Comparison of ENCODE assay signal across 14 cellular contexts in the genomic region with DNA sequence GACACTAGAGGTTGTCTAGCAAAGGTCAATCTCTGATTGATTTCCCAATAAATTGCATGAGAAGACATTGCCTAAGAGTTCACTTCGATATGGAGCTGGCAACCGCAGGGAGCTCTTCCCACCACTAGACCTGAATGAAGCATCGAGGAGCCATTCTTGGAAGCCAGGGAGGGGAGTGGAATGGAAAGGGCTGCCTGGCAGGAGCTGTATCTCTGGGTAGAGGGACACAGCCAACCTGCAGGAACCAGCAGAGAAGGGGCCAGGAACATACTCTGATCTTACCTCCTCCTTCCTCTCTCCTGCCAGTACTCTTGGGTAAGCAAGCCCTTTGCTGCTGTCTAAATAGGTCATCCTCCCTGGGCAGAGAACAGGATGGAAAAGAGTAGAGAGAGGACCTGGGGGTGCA.
DNase-seq lines count a peak whose midpoint lies in the region; ATAC-seq, FAIRE-seq and TF ChIP-seq lines count a peak whose summit lies in the region.
"Had no signal": no experiment of that assay in that cellular context is flagged by ENCODE, and none has a peak within 500 bp of the region (broad histone marks: within the 10 kb centered on the region; RNA-seq: fewer than 3 reads in every experiment).

No MANE protein-coding gene starts in this region.

- no peaks in the 10 kb centered on the region for H3K9me2 ChIP-seq in MM.1S (replicated peaks; ENCODE audit: insufficient read depth, low read length)

- H3K27me3 Mint-ChIP-seq in nephron progenitor cell (ENCODE audit: low read depth, poor library complexity), result peaks cover 4% of the 10 kb centered on the region
- peaks cover 33% of the 10 kb centered on the region for H3K27me3 Mint-ChIP-seq in activated CD8-positive, alpha-beta memory T cell treated with anti-CD3 and anti-CD28 coated beads, Interleukin-2, amount 10 ng/mL, durations not matched to agents 7 days and 5 days

- CTCF ChIA-PET in HepG2 (lab: Yijun Ruan, JAX; ENCODE audit: low intra/inter-chr PET ratio, low total read pairs), result no interaction called here
- CTCF ChIA-PET in K562 (lab: Yijun Ruan, JAX; ENCODE audit: low intra/inter-chr PET ratio), result no interaction called here
- CTCF ChIA-PET in activated CD8-positive, alpha-beta memory T cell treated with anti-CD3 and anti-CD28 coated beads, Interleukin-2, amount 10 ng/mL, durations not matched to agents 7 days and 5 days (lab: Charles Lee), result interaction anchor here (0.8 kb wide), 1 partner anchor 10 kb away, joined by 5 read pairs; no protein-coding TSS in a partner anchor

- peak; percentile 5 for TF ChIP-seq CTCF in liver (IDR thresholded peaks at IDR 0.05; ENCODE audit: low read depth, low read length, missing input control)
- no peak for TF ChIP-seq CTCF in HepG2 (CRISPR knock-in tag; IDR thresholded peaks at IDR 0.05)
- TF ChIP-seq CTCF in K562 (IDR thresholded peaks at IDR 0.05 in 2 of 3, conservative IDR thresholded peaks at IDR 0.05 in 1 of 3; ENCODE audit: insufficient read depth in 2 of 3, low read depth in 1 of 3, low read length in 3 of 3), result no peak
- TF ChIP-seq CTCF in nephron progenitor cell (IDR thresholded peaks at IDR 0.05), result no peak
- TF ChIP-seq CTCF in MM.1S (IDR thresholded peaks at IDR 0.05; ENCODE audit: low read length), result no peak

- in situ Hi-C loops in HepG2 (cut with HindIII; ENCODE audit: extremely low pct_ligation_motif_present, low pct_unique_long_range_greater_than_20kb), result no loop called here
- in situ Hi-C loops in K562 (cut with MboI), result no loop called here

- H3K79me2 ChIP-seq in HepG2 (ENCODE audit: insufficient read depth, low read length), result no peaks in the 10 kb centered on the region
- no peaks in the 10 kb centered on the region for H3K79me2 ChIP-seq in K562 (ENCODE audit: control insufficient read depth, insufficient read depth, low read length)
- H3K79me2 ChIP-seq in MM.1S (ENCODE audit: low read length), result no peaks in the 10 kb centered on the region

- ATAC-seq in HepG2 (no peak), K562 (peak; percentile 39; the same call in 1 of the 3 replicates), GM19463 (IDR thresholded peaks at IDR 0.05; ENCODE audit: unreplicated experiment) (no peak)
- no peak for ATAC-seq in activated CD8-positive, alpha-beta memory T cell treated with anti-CD3 and anti-CD28 coated beads, Interleukin-2, amount 10 ng/mL, durations not matched to agents 7 days and 5 days
- ATAC-seq: activated T-cell treated with anti-CD3 and anti-CD28 coated beads, Interleukin-2, amount 50 U/mL, for 4 hours; T-cell had no signal

- peak overlapping the region; percentile 12 to 40 (median 38) for H3K4me3 ChIP-seq in liver (ENCODE audit: low read depth in 1 of 3, low read length in 3 of 3)
- no peak overlapping the region for H3K4me3 ChIP-seq in HepG2 (replicated peaks in 1 of 3; ENCODE audit: insufficient read depth in 1 of 3, low read depth in 2 of 3, low read length in 3 of 3)
- no peak overlapping the region for H3K4me3 ChIP-seq in K562
- no peak overlapping the region for H3K4me3 ChIP-seq in MM.1S (ENCODE audit: low read length)
- H3K4me3 ChIP-seq: HAP-1, testis had no signal

- H3K36me3 Mint-ChIP-seq in nephron progenitor cell (ENCODE audit: low read depth), result peaks cover 2% of the 10 kb centered on the region
- H3K36me3 Mint-ChIP-seq in activated CD8-positive, alpha-beta memory T cell treated with anti-CD3 and anti-CD28 coated beads, Interleukin-2, amount 10 ng/mL, durations not matched to agents 7 days and 5 days, result no peaks in the 10 kb centered on the region
- H3K36me3 Mint-ChIP-seq: T-cell had no signal

- H3F3A ChIP-seq in MM.1S (ENCODE audit: insufficient read depth, low read length), result no peaks in the 10 kb centered on the region

- H3K4me1 ChIP-seq in liver (ENCODE audit: control insufficient read depth in 4 of 4, insufficient read depth in 4 of 4, low read length in 3 of 4) (peaks cover 11 to 53% (median 33%) of the 10 kb centered on the region in 4 donors), HepG2 (ENCODE audit: insufficient read depth, low read length) (peaks cover 30% of the 10 kb centered on the region), K562 (replicated peaks in 1 of 2; ENCODE audit: control insufficient read depth in 2 of 2, insufficient read depth in 2 of 2, low read length in 2 of 2) (peaks cover 0 to 6% of the 10 kb centered on the region in 2 experiments; a peak in 3 of 5 replicates), MM.1S (ENCODE audit: low read length) (peaks cover 5% of the 10 kb centered on the region; the same call in 1 of the 2 replicates)

- BruUV-seq in HepG2 (replicated peaks; lab: Mats Ljungman, UMichigan) (no TSS peak), K562 (replicated peaks; lab: Mats Ljungman, UMichigan) (no TSS peak)

- TF ChIP-seq POLR2A in HepG2 (IDR thresholded peaks at IDR 0.05; ENCODE audit: insufficient read depth in 1 of 2, low read depth in 2 of 2, low read length in 2 of 2) (no peak), K562 (conservative IDR thresholded peaks at IDR 0.05) (no peak)

- FAIRE-seq in HepG2 (lab: Jason Lieb, UNC), result no peak
- FAIRE-seq in K562 (lab: Jason Lieb, UNC), result no peak

- H3K4me3 Mint-ChIP-seq in nephron progenitor cell, result peak overlapping the region; percentile 23
- no peak overlapping the region for H3K4me3 Mint-ChIP-seq in activated CD8-positive, alpha-beta memory T cell treated with anti-CD3 and anti-CD28 coated beads, Interleukin-2, amount 10 ng/mL, durations not matched to agents 7 days and 5 days
- H3K4me3 Mint-ChIP-seq: activated T-cell treated with anti-CD3 and anti-CD28 coated beads, Interleukin-2, amount 50 U/mL, for 4 hours; T-cell had no signal

- WGBS in liver, result 36% methylated on average over 3 of the region's 3 CpGs
- 21% methylated on average over 3 of the region's 3 CpGs for WGBS in HepG2 (ENCODE audit: low lambda C conversion rate)
- 16% methylated on average over 3 of the region's 3 CpGs for WGBS in K562 (ENCODE audit: insufficient coverage, low coverage, missing lambda C conversion rate)

- intact Hi-C loops in HepG2 (cut with micrococcal nuclease; ENCODE audit: unreplicated experiment) (no loop called here), K562 (cut with micrococcal nuclease) (no loop called here)

- peaks cover 4% of the 10 kb centered on the region for H3K9me3 Mint-ChIP-seq in nephron progenitor cell
- no peaks in the 10 kb centered on the region for H3K9me3 Mint-ChIP-seq in activated CD8-positive, alpha-beta memory T cell treated with anti-CD3 and anti-CD28 coated beads, Interleukin-2, amount 10 ng/mL, durations not matched to agents 7 days and 5 days (ENCODE audit: low read depth)
- H3K9me3 Mint-ChIP-seq: activated T-cell treated with anti-CD3 and anti-CD28 coated beads, Interleukin-2, amount 50 U/mL, for 4 hours; T-cell had no signal

- H4K20me1 ChIP-seq in HepG2 (ENCODE audit: insufficient read depth, low read length), result no peaks in the 10 kb centered on the region
- H4K20me1 ChIP-seq in K562 (replicated peaks; ENCODE audit: control insufficient read depth, insufficient read depth, low read length), result no peaks in the 10 kb centered on the region
- no peaks in the 10 kb centered on the region for H4K20me1 ChIP-seq in MM.1S (ENCODE audit: insufficient read depth, low read length)

- POLR2A ChIA-PET in HepG2 (lab: Yijun Ruan, JAX) (no interaction called here), K562 (lab: Yijun Ruan, JAX) (interaction anchor here (0.6 to 1.2 kb wide), 4 partner anchors 9 to 84 kb away, joined by 3 to 6 read pairs (median 4); no protein-coding TSS in a partner anchor)

- peaks cover 90% of the 10 kb centered on the region for H3K4me1 Mint-ChIP-seq in nephron progenitor cell
- H3K4me1 Mint-ChIP-seq in activated CD8-positive, alpha-beta memory T cell treated with anti-CD3 and anti-CD28 coated beads, Interleukin-2, amount 10 ng/mL, durations not matched to agents 7 days and 5 days, result no peaks in the 10 kb centered on the region
- H3K4me1 Mint-ChIP-seq: T-cell had no signal

- H3K36me3 ChIP-seq in liver (ENCODE audit: control insufficient read depth in 4 of 4, insufficient read depth in 3 of 4, low read depth in 1 of 4, low read length in 3 of 4) (no peaks in the 10 kb centered on the region), HepG2 (replicated peaks in 1 of 2; ENCODE audit: control insufficient read depth in 1 of 2, insufficient read depth in 2 of 2, low read length in 2 of 2) (no peaks in the 10 kb centered on the region), K562 (ENCODE audit: control insufficient read depth, insufficient read depth, low read length) (no peaks in the 10 kb centered on the region), MM.1S (replicated peaks; ENCODE audit: insufficient read depth, low read length) (no peaks in the 10 kb centered on the region)
- H3K36me3 ChIP-seq: HAP-1 had no signal

- H3K27me3 ChIP-seq in liver (ENCODE audit: control insufficient read depth in 4 of 4, insufficient read depth in 4 of 4, low read length in 3 of 4) (no peaks in the 10 kb centered on the region), HepG2 (ENCODE audit: control insufficient read depth in 1 of 2, insufficient read depth in 2 of 2, low read length in 2 of 2) (peaks cover 0 to 2% of the 10 kb centered on the region in 2 experiments; a peak in 2 of 5 replicates), K562 (ENCODE audit: control insufficient read depth in 2 of 2, insufficient read depth in 2 of 2, low read length in 2 of 2) (peaks cover 4 to 7% of the 10 kb centered on the region in 2 experiments; a peak in 3 of 5 replicates), MM.1S (replicated peaks; ENCODE audit: insufficient read depth, low read length) (no peaks in the 10 kb centered on the region)
- H3K27me3 ChIP-seq: testis had no signal

- H3K9me1 ChIP-seq in K562 (ENCODE audit: control insufficient read depth, insufficient read depth, low read length), result no peaks in the 10 kb centered on the region

- H3K4me2 ChIP-seq in HepG2 (ENCODE audit: low read depth, low read length), result no peak overlapping the region
- no peak overlapping the region; the same call in 1 of the 2 replicates for H3K4me2 ChIP-seq in K562 (ENCODE audit: insufficient read depth, low read length)
- no peak overlapping the region for H3K4me2 ChIP-seq in MM.1S (ENCODE audit: low read depth, low read length)

- peak; percentile 14 to 67 for TF ChIP-seq RAD21 in liver (IDR thresholded peaks at IDR 0.05)
- TF ChIP-seq RAD21 in HepG2 (CRISPR knock-in tag; IDR thresholded peaks at IDR 0.05), result no peak
- no peak for TF ChIP-seq RAD21 in K562 (CRISPR knock-in tag; conservative IDR thresholded peaks at IDR 0.05 in 1 of 2, IDR thresholded peaks at IDR 0.05 in 1 of 2)

- TF ChIP-seq EP300 in HepG2 (IDR thresholded peaks at IDR 0.05; ENCODE audit: low read depth in 2 of 2, low read length in 2 of 2) (no peak), HepG2 (CRISPR knock-in tag; IDR thresholded peaks at IDR 0.05; ENCODE audit: borderline replicate concordance) (no peak), K562 (IDR thresholded peaks at IDR 0.05; ENCODE audit: low read length) (no peak)

- peak overlapping the region in 1 of 2 donors; percentile 97 for H3K9ac ChIP-seq in liver (ENCODE audit: low read depth in 1 of 2, low read length in 2 of 2)
- no peak overlapping the region for H3K9ac ChIP-seq in HepG2 (ENCODE audit: insufficient read depth, low read depth, low read length)
- H3K9ac ChIP-seq in K562 (ENCODE audit: insufficient read depth in 1 of 2, low read depth in 2 of 2, low read length in 2 of 2), result peak overlapping the region in 1 of 2 experiments; percentile 14; a peak in 1 of 4 replicates
- no peak overlapping the region for H3K9ac ChIP-seq in MM.1S (ENCODE audit: low read length)

- H3K27ac Mint-ChIP-seq in nephron progenitor cell, result peak overlapping the region; percentile 17
- no peak overlapping the region for H3K27ac Mint-ChIP-seq in activated CD8-positive, alpha-beta memory T cell treated with anti-CD3 and anti-CD28 coated beads, Interleukin-2, amount 10 ng/mL, durations not matched to agents 7 days and 5 days
- H3K27ac Mint-ChIP-seq: T-cell had no signal

- peak overlapping the region; percentile 93 to 96 for H3K27ac ChIP-seq in liver (ENCODE audit: low read depth in 1 of 2, low read length in 2 of 2)
- H3K27ac ChIP-seq in HepG2 (ENCODE audit: extremely low read length, insufficient read depth, low read length), result no peak overlapping the region
- no peak overlapping the region for H3K27ac ChIP-seq in K562 (ENCODE audit: extremely low read depth, low read depth, low read length)
- H3K27ac ChIP-seq in MM.1S (ENCODE audit: low read length), result no peak overlapping the region
- H3K27ac ChIP-seq: testis had no signal

- H2AFZ ChIP-seq in HepG2 (ENCODE audit: low read length) (no peak overlapping the region), K562 (ENCODE audit: low read depth, low read length) (peak overlapping the region; percentile 14; the same call in 1 of the 2 replicates), MM.1S (ENCODE audit: low read length) (no peak overlapping the region)

- H3K9me3 ChIP-seq in liver (ENCODE audit: control insufficient read depth in 4 of 4, low read length in 3 of 4) (no peaks in the 10 kb centered on the region), HepG2 (ENCODE audit: low read length) (no peaks in the 10 kb centered on the region), K562 (replicated peaks; ENCODE audit: control insufficient read depth, insufficient read depth, low read depth, low read length) (no peaks in the 10 kb centered on the region), MM.1S (replicated peaks; ENCODE audit: insufficient read depth, low read length) (no peaks in the 10 kb centered on the region)
- H3K9me3 ChIP-seq: HAP-1, testis had no signal

- DNase-seq in HepG2 (ENCODE audit: low spot score) (no peak), K562 (ENCODE audit: extremely low read depth in 1 of 4, low spot score in 3 of 4) (no peak), nephron progenitor cell (no peak), NCI-H2029 treated with DMSO at 0.1 percent for 48 hours (lab: John Stamatoyannopoulos, UW) (no peak), MM.1S (no peak)
- DNase-seq in activated CD8-positive, alpha-beta memory T cell treated with anti-CD3 and anti-CD28 coated beads, Interleukin-2, amount 10 ng/mL, durations not matched to agents 7 days and 5 days, result no peak
- DNase-seq: activated T-cell treated with anti-CD3 and anti-CD28 coated beads, Interleukin-2, amount 50 U/mL, for 4 hours; occipital lobe; stimulated activated CD4-positive, alpha-beta T cell treated with anti-CD3 and anti-CD28 coated beads, Interleukin-12 subunit alpha, Interleukin-12 subunit beta, amount 100 ng/mL, for 4 hours; T-cell; testis had no signal

Comparison
In these comparisons a context has a peak if more than half of its experiments do, and no peak if none do; other contexts are left out.
1. H3K27ac ChIP-seq: peak in liver (2 of 2); none in HepG2 (single experiment), K562 (single experiment) and MM.1S (single experiment).
2. H3K4me3 ChIP-seq: peak in liver (3 of 3); none in HepG2 (0 of 3), K562 (single experiment) and MM.1S (single experiment).